Comparison of ENCODE assay signal across 12 cellular contexts in genomic region chr1:35506960-35507901, GRCh38. TPM values are rescaled to one million over a fixed set of nuclear protein-coding genes. Genes with fewer than 3 reads are reported as not detected.
DNase-seq lines count a peak whose midpoint lies in the region; ATAC-seq and TF ChIP-seq lines count a peak whose summit lies in the region.
"Had no signal": no experiment of that assay in that cellular context is flagged by ENCODE, and none has a peak within 500 bp of the region (broad histone marks: within the 10 kb centered on the region; RNA-seq: fewer than 3 reads in every experiment).

No MANE protein-coding gene starts in this region.

- H3K9ac ChIP-seq in BLaER1 (no peak overlapping the region; the same call in 1 of the 2 replicates), colonic mucosa (ENCODE audit: low read depth in 2 of 2, low read length in 2 of 2) (no peak overlapping the region)

- H3K27me3 ChIP-seq in BLaER1 (no peaks in the 10 kb centered on the region), colonic mucosa (no peaks in the 10 kb centered on the region), foreskin keratinocyte (no peaks in the 10 kb centered on the region)
- H3K27me3 ChIP-seq: tibial artery had no signal

- DNase-seq in GM13977 (ENCODE audit: low spot score): peak; percentile 17
- peak; percentile 65 for DNase-seq in OCI-M1 (lab: John Stamatoyannopoulos, UW)
- no peak for DNase-seq in colonic mucosa
- DNase-seq in midbrain (lab: John Stamatoyannopoulos, UW): no peak
- DNase-seq in activated effector memory CD4-positive, alpha-beta T cell treated with anti-CD3 and anti-CD28 coated beads, Interleukin-2, amount 50 U/mL, for 16 hours: no peak
- DNase-seq in foreskin keratinocyte: no peak
- DNase-seq: C1 segment of cervical spinal cord; effector CD4-positive, alpha-beta T cell; NCI-H446 treated with DMSO at 0.1 percent for 48 hours; tibial artery had no signal

- no peak for TF ChIP-seq CTCF in GM13977 (IDR thresholded peaks at IDR 0.05; ENCODE audit: extremely low read depth, insufficient read depth, missing control alignments)
- no peak for TF ChIP-seq CTCF in colonic mucosa (IDR thresholded peaks at IDR 0.05)
- TF ChIP-seq CTCF in foreskin keratinocyte (conservative IDR thresholded peaks at IDR 0.05): no peak

- in situ Hi-C loops in GM13977 (cut with MboI; ENCODE audit: low pct_unique_long_range_greater_than_20kb, low sequenced_read_pairs, unreplicated experiment): no loop called here

- intact Hi-C loops in colonic mucosa (cut with DNase I): no loop called here

- H3K4me2 ChIP-seq in BLaER1: peak overlapping the region; percentile 73

- H3K27ac ChIP-seq in BLaER1 (0 out of 2 replicates have a peak overlapping the region, but pooled peaks have one; percentile 12), colonic mucosa (peak overlapping the region; percentile 44), foreskin keratinocyte (no peak overlapping the region)
- H3K27ac ChIP-seq: tibial artery had no signal

- peaks cover 61% of the 10 kb centered on the region for H4K20me1 ChIP-seq in BLaER1

- ATAC-seq in foreskin keratinocyte (no peak), GM18511 (IDR thresholded peaks at IDR 0.05; ENCODE audit: unreplicated experiment) (no peak)

- H3K36me3 ChIP-seq in BLaER1 (peaks cover 13% of the 10 kb centered on the region; the same call in 1 of the 2 replicates), colonic mucosa (no peaks in the 10 kb centered on the region)

- H3K4me3 ChIP-seq in BLaER1: no peak overlapping the region
- H3K4me3 ChIP-seq in colonic mucosa: no peak overlapping the region
- H3K4me3 ChIP-seq: tibial artery had no signal

- H3K4me1 ChIP-seq in BLaER1 (peaks cover 39% of the 10 kb centered on the region), colonic mucosa (no peaks in the 10 kb centered on the region), foreskin keratinocyte (no peaks in the 10 kb centered on the region)

- H3K9me3 ChIP-seq in BLaER1 (peaks cover 6% of the 10 kb centered on the region; the same call in 1 of the 2 replicates), colonic mucosa (no peaks in the 10 kb centered on the region)
- H3K9me3 ChIP-seq: tibial artery had no signal

RNA-seq across cellular contexts. Expression of gene KIAA0319L, which starts 50.0 kb away (rescaled TPM):
- 10 to 100 TPM; 53.2 to 66.0 TPM for total RNA-seq in colonic mucosa
- total RNA-seq in foreskin keratinocyte: 18.8 and 19.9 TPM in 2 replicates
- 6.8 and 8.0 TPM in 2 replicates for polyA plus RNA-seq in foreskin keratinocyte

RNA-seq across cellular contexts. Expression of gene NCDN, which starts 50.4 kb away (rescaled TPM):
- total RNA-seq in colonic mucosa (10 to 100 TPM in 1 of 2 donors, 1 to 10 TPM in 1; 9.7 to 18.0 TPM), foreskin keratinocyte (14.3 and 15.5 TPM in 2 replicates)
- polyA plus RNA-seq in foreskin keratinocyte: 10.7 TPM in 2 replicates

Comparison
In these comparisons a context has a peak if more than half of its experiments do, and no peak if none do; other contexts are left out.
1. DNase-seq: peak in GM13977 (single experiment) and OCI-M1 (single experiment); none in colonic mucosa (single experiment), midbrain (single experiment), activated effector memory CD4-positive, alpha-beta T cell treated with anti-CD3 and anti-CD28 coated beads, Interleukin-2, amount 50 U/mL, for 16 hours (single experiment) and foreskin keratinocyte (0 of 2).